In genomic region chr7:102303669-102304422, GRCh38 we compare ENCODE assay signal across 1 cellular context.
TF ChIP-seq lines count a peak whose summit lies in the region.

No MANE protein-coding gene starts in this region.

TF ChIP-seq in GM23338, 12 proteins besides CTCF, POLR2A, EP300 and RAD21 (continued from another document):
- TF ChIP-seq, protein P1, sequence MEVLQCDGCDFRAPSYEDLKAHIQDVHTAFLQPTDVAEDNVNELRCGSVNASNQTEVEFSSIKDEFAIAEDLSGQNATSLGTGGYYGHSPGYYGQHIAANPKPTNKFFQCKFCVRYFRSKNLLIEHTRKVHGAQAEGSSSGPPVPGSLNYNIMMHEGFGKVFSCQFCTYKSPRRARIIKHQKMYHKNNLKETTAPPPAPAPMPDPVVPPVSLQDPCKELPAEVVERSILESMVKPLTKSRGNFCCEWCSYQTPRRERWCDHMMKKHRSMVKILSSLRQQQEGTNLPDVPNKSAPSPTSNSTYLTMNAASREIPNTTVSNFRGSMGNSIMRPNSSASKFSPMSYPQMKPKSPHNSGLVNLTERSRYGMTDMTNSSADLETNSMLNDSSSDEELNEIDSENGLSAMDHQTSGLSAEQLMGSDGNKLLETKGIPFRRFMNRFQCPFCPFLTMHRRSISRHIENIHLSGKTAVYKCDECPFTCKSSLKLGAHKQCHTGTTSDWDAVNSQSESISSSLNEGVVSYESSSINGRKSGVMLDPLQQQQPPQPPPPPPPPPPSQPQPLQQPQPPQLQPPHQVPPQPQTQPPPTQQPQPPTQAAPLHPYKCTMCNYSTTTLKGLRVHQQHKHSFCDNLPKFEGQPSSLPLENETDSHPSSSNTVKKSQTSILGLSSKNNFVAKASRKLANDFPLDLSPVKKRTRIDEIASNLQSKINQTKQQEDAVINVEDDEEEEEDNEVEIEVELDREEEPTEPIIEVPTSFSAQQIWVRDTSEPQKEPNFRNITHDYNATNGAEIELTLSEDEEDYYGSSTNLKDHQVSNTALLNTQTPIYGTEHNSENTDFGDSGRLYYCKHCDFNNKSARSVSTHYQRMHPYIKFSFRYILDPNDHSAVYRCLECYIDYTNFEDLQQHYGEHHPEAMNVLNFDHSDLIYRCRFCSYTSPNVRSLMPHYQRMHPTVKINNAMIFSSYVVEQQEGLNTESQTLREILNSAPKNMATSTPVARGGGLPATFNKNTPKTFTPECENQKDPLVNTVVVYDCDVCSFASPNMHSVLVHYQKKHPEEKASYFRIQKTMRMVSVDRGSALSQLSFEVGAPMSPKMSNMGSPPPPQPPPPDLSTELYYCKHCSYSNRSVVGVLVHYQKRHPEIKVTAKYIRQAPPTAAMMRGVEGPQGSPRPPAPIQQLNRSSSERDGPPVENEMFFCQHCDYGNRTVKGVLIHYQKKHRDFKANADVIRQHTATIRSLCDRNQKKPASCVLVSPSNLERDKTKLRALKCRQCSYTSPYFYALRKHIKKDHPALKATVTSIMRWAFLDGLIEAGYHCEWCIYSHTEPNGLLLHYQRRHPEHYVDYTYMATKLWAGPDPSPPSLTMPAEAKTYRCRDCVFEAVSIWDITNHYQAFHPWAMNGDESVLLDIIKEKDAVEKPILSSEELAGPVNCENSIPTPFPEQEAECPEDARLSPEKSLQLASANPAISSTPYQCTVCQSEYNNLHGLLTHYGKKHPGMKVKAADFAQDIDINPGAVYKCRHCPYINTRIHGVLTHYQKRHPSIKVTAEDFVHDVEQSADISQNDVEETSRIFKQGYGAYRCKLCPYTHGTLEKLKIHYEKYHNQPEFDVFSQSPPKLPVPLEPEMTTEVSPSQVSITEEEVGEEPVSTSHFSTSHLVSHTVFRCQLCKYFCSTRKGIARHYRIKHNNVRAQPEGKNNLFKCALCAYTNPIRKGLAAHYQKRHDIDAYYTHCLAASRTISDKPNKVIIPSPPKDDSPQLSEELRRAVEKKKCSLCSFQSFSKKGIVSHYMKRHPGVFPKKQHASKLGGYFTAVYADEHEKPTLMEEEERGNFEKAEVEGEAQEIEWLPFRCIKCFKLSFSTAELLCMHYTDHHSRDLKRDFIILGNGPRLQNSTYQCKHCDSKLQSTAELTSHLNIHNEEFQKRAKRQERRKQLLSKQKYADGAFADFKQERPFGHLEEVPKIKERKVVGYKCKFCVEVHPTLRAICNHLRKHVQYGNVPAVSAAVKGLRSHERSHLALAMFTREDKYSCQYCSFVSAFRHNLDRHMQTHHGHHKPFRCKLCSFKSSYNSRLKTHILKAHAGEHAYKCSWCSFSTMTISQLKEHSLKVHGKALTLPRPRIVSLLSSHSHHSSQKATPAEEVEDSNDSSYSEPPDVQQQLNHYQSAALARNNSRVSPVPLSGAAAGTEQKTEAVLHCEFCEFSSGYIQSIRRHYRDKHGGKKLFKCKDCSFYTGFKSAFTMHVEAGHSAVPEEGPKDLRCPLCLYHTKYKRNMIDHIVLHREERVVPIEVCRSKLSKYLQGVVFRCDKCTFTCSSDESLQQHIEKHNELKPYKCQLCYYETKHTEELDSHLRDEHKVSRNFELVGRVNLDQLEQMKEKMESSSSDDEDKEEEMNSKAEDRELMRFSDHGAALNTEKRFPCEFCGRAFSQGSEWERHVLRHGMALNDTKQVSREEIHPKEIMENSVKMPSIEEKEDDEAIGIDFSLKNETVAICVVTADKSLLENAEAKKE (CRISPR knock-in tag; IDR thresholded peaks at IDR 0.05), result no peak
- TF ChIP-seq CREB1 (CRISPR knock-in tag; IDR thresholded peaks at IDR 0.05; ENCODE audit: low read depth) (no peak), POLR2AphosphoS5 (IDR thresholded peaks at IDR 0.05; ENCODE audit: low read depth) (no peak), NANOG (IDR thresholded peaks at IDR 0.05; ENCODE audit: borderline replicate concordance) (no peak), ZNF114 (CRISPR knock-in tag; IDR thresholded peaks at IDR 0.05) (no peak)
- TF ChIP-seq, protein P2, sequence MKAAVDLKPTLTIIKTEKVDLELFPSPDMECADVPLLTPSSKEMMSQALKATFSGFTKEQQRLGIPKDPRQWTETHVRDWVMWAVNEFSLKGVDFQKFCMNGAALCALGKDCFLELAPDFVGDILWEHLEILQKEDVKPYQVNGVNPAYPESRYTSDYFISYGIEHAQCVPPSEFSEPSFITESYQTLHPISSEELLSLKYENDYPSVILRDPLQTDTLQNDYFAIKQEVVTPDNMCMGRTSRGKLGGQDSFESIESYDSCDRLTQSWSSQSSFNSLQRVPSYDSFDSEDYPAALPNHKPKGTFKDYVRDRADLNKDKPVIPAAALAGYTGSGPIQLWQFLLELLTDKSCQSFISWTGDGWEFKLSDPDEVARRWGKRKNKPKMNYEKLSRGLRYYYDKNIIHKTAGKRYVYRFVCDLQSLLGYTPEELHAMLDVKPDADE (IDR thresholded peaks at IDR 0.05), result no peak
